Comparison of ENCODE assay signal across 18 cellular contexts in genomic region chr17:76260669-76261068, GRCh38. TPM values are rescaled to one million over a fixed set of nuclear protein-coding genes. Genes with fewer than 3 reads are reported as not detected.
DNase-seq lines count a peak whose midpoint lies in the region; ATAC-seq and TF ChIP-seq lines count a peak whose summit lies in the region.
"Had no signal": no experiment of that assay in that cellular context is flagged by ENCODE, and none has a peak within 500 bp of the region (broad histone marks: within the 10 kb centered on the region; RNA-seq: fewer than 3 reads in every experiment).

No MANE protein-coding gene starts in this region.

- H3K79me2 ChIP-seq in PC-9 (ENCODE audit: low read depth), result peaks cover under 1% of the 10 kb centered on the region; the same call in 1 of the 2 replicates

- TF ChIP-seq POLR2A in heart left ventricle (IDR thresholded peaks at IDR 0.05), result no peak
- TF ChIP-seq POLR2A in gastroesophageal sphincter (IDR thresholded peaks at IDR 0.05), result no peak

- POLR2A ChIA-PET in PC-9 (lab: Charles Lee; ENCODE audit: unreplicated experiment), result no interaction called here

- no peaks in the 10 kb centered on the region for H3K9me3 ChIP-seq in heart left ventricle
- no peaks in the 10 kb centered on the region for H3K9me3 ChIP-seq in PC-9 (ENCODE audit: insufficient read depth, low read depth)
- H3K9me3 ChIP-seq in lower lobe of right lung, result no peaks in the 10 kb centered on the region
- no peaks in the 10 kb centered on the region for H3K9me3 ChIP-seq in gastroesophageal sphincter
- H3K9me3 ChIP-seq: ovary had no signal

- peak overlapping the region; percentile 65 for H3K27ac Mint-ChIP-seq in type B pancreatic cell
- H3K27ac Mint-ChIP-seq: activated naive CD4-positive, alpha-beta T cell treated with anti-CD3 and anti-CD28 coated beads for 36 hours; H9 had no signal

- CTCF ChIA-PET in PC-9 (lab: Charles Lee), result no interaction called here

- no TSS peak for BruUV-seq in PC-9 (replicated peaks; lab: Mats Ljungman, UMichigan)

- no peaks in the 10 kb centered on the region for H3K27me3 Mint-ChIP-seq in type B pancreatic cell

- ATAC-seq in Right ventricle myocardium superior (ENCODE audit: poor library complexity), result no peak
- ATAC-seq in heart left ventricle, result no peak
- ATAC-seq in lower lobe of right lung, result no peak
- ATAC-seq in gastroesophageal sphincter, result no peak
- ATAC-seq: foreskin keratinocyte had no signal

- peaks cover 46% of the 10 kb centered on the region for H3F3A ChIP-seq in PC-9 (ENCODE audit: insufficient read depth, low read depth)

- H3K9me2 ChIP-seq in PC-9 (ENCODE audit: insufficient read depth), result no peaks in the 10 kb centered on the region

- H4K20me1 ChIP-seq in PC-9 (ENCODE audit: insufficient read depth), result no peaks in the 10 kb centered on the region

- H3K27me3 ChIP-seq in heart left ventricle (no peaks in the 10 kb centered on the region), PC-9 (ENCODE audit: insufficient read depth, low read depth) (no peaks in the 10 kb centered on the region), lower lobe of right lung (ENCODE audit: low read depth) (no peaks in the 10 kb centered on the region), gastroesophageal sphincter (peaks cover 4% of the 10 kb centered on the region)
- H3K27me3 ChIP-seq: foreskin keratinocyte, ovary had no signal

- H3K4me3 Mint-ChIP-seq in type B pancreatic cell, result no peak overlapping the region
- H3K4me3 Mint-ChIP-seq: activated naive CD4-positive, alpha-beta T cell treated with anti-CD3 and anti-CD28 coated beads for 36 hours; H9 had no signal

- H2AFZ ChIP-seq in PC-9, result no peak overlapping the region

- H3K27ac ChIP-seq in heart left ventricle, result peak overlapping the region in 1 of 12 donors; percentile 28
- H3K27ac ChIP-seq in PC-9, result no peak overlapping the region
- no peak overlapping the region for H3K27ac ChIP-seq in lower lobe of right lung
- no peak overlapping the region for H3K27ac ChIP-seq in gastroesophageal sphincter
- H3K27ac ChIP-seq: foreskin keratinocyte, ovary, WERI-Rb-1 had no signal

- no peak overlapping the region for H3K4me3 ChIP-seq in heart left ventricle
- no peak overlapping the region for H3K4me3 ChIP-seq in PC-9
- H3K4me3 ChIP-seq in lower lobe of right lung, result no peak overlapping the region
- H3K4me3 ChIP-seq in gastroesophageal sphincter, result no peak overlapping the region
- H3K4me3 ChIP-seq: ovary had no signal

- H3K36me3 ChIP-seq in heart left ventricle (no peaks in the 10 kb centered on the region), PC-9 (ENCODE audit: low read depth) (no peaks in the 10 kb centered on the region), lower lobe of right lung (no peaks in the 10 kb centered on the region), gastroesophageal sphincter (no peaks in the 10 kb centered on the region)
- H3K36me3 ChIP-seq: ovary had no signal

- H3K36me3 Mint-ChIP-seq in type B pancreatic cell, result no peaks in the 10 kb centered on the region

- TF ChIP-seq CTCF in heart left ventricle (IDR thresholded peaks at IDR 0.05) (no peak), PC-9 (conservative IDR thresholded peaks at IDR 0.05) (no peak), lower lobe of right lung (IDR thresholded peaks at IDR 0.05) (no peak), type B pancreatic cell (conservative IDR thresholded peaks at IDR 0.05) (no peak), gastroesophageal sphincter (IDR thresholded peaks at IDR 0.05) (no peak)

- DNase-seq in Right ventricle myocardium superior, result peak; percentile 10
- DNase-seq in heart left ventricle, result no peak
- no peak for DNase-seq in PC-9
- peak; percentile 23 for DNase-seq in lower lobe of right lung
- no peak for DNase-seq in type B pancreatic cell (ENCODE audit: extremely low spot score, unreplicated experiment)
- no peak for DNase-seq in HPDE6-E6E7 (ENCODE audit: extremely low spot score)
- DNase-seq in OCI-M1 (lab: John Stamatoyannopoulos, UW), result no peak
- DNase-seq: activated naive CD4-positive, alpha-beta T cell treated with anti-CD3 and anti-CD28 coated beads for 36 hours; caudate nucleus; foreskin keratinocyte; H9; KBM-7; mesendoderm; NCI-H446; ovary; stimulated activated CD4-positive, alpha-beta T cell treated with anti-CD3 and anti-CD28 coated beads, Interleukin-4, amount 100 ng/mL, for 4 hours; WERI-Rb-1 had no signal

- peaks cover 43% of the 10 kb centered on the region for H3K4me1 Mint-ChIP-seq in type B pancreatic cell (ENCODE audit: unreplicated experiment)

- H3K9me3 Mint-ChIP-seq in type B pancreatic cell, result no peaks in the 10 kb centered on the region

- 0 out of 2 replicates have a peak overlapping the region, but pooled peaks have one; percentile 56 for H3K4me2 ChIP-seq in PC-9

- no peak for TF ChIP-seq EP300 in gastroesophageal sphincter (IDR thresholded peaks at IDR 0.05)

- H3K4me1 ChIP-seq in heart left ventricle (peaks cover 0 to 42% (median 11%) of the 10 kb centered on the region in 12 donors), PC-9 (replicated peaks; ENCODE audit: insufficient read depth) (peaks cover 64% of the 10 kb centered on the region), lower lobe of right lung (peaks cover 44% of the 10 kb centered on the region), gastroesophageal sphincter (peaks cover 0 to 25% (median 3%) of the 10 kb centered on the region in 3 donors)

- intact Hi-C loops in Right ventricle myocardium superior (cut with DNase I), result no loop called here
- intact Hi-C loops in heart left ventricle (cut with DNase I), result no loop called here
- intact Hi-C loops in PC-9 (cut with micrococcal nuclease; ENCODE audit: unreplicated experiment), result no loop called here
- intact Hi-C loops in lower lobe of right lung (cut with DNase I), result no loop called here

- 74 to 79% (median 77%) methylated on average over 5 of the region's 5 CpGs for WGBS in heart left ventricle, 4 donors
- WGBS in gastroesophageal sphincter (ENCODE audit: low coverage in 1 of 2), 2 donors, result 73 to 84% methylated on average over 4 to 5 of the region's 5 CpGs

RNA-seq across cellular contexts. Expression of gene UBALD2, which starts 4.5 kb away (rescaled TPM):
- total RNA-seq in Right ventricle myocardium superior, result 28.1 TPM
- total RNA-seq in heart left ventricle, result 10 to 100 TPM in 8 of 9 donors, 1 to 10 TPM in 1; 8.5 to 49.8 (median 24.5) TPM
- 10 to 100 TPM; 12.5 to 18.5 TPM for polyA plus RNA-seq in heart left ventricle
- 110 and 134 TPM in 2 replicates for total RNA-seq in PC-9 (2021)
- 62.7 TPM for total RNA-seq in lower lobe of right lung
- total RNA-seq in type B pancreatic cell (ENCODE audit: low replicate concordance), result 46.9 and 53.1 TPM in 2 replicates
- 1 to 10 TPM; 6.1 to 8.8 (median 8.4) TPM for total RNA-seq in gastroesophageal sphincter

RNA-seq across cellular contexts. Expression of gene RNF157, which starts 20.4 kb away (rescaled TPM):
- total RNA-seq in Right ventricle myocardium superior (18.5 TPM), heart left ventricle (1 to 10 TPM; 3.9 to 7.4 (median 5.2) TPM), PC-9 (2021) (5.7 and 7.2 TPM in 2 replicates), lower lobe of right lung (2.4 TPM), type B pancreatic cell (ENCODE audit: low replicate concordance) (5.4 and 27.0 TPM in 2 replicates), gastroesophageal sphincter (1 to 10 TPM; 2.5 to 8.1 (median 3.3) TPM)
- polyA plus RNA-seq in heart left ventricle, result 1 to 10 TPM; 3.6 to 5.5 TPM
- total RNA-seq: foreskin keratinocyte had no signal

RNA-seq across cellular contexts. Expression of gene QRICH2, which starts 47.4 kb away (rescaled TPM):
- total RNA-seq in Right ventricle myocardium superior (2.6 TPM), heart left ventricle (1 to 10 TPM; 1.0 to 2.7 (median 1.6) TPM), PC-9 (2021) (2.7 and 3.3 TPM in 2 replicates), lower lobe of right lung (4.5 TPM), type B pancreatic cell (ENCODE audit: low replicate concordance) (3.9 and 11.7 TPM in 2 replicates), gastroesophageal sphincter (1 to 10 TPM; 1.7 to 2.7 (median 2.0) TPM)
- 1 to 10 TPM; 2.1 to 2.7 TPM for polyA plus RNA-seq in heart left ventricle

Comparison
In these comparisons a context has a peak if more than half of its experiments do, and no peak if none do; other contexts are left out.
1. DNase-seq: peak in Right ventricle myocardium superior (single experiment) and lower lobe of right lung (single experiment); none in heart left ventricle (0 of 5), PC-9 (0 of 2), type B pancreatic cell (single experiment), HPDE6-E6E7 (single experiment) and OCI-M1 (single experiment).